In the genomic region with DNA sequence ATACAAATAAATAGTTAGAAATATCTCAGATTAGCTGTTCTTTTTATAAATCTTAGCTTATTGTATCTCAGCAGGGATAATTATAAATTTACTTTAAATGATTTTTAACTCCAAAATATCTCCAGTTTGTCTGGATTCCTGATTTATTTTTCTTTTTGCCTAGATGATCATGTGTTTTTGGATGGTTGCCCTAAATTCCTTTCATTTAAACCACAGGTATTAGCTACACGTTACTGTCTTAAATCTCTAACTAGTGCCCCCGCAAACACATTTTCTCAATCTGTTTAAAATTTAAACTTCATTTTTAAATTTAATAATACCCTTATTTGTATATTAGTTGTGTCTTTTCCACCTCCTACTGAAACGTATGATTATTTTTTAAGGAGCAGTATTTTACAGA, we compare ENCODE assay signal across 20 cellular contexts. TPM values are rescaled to one million over a fixed set of nuclear protein-coding genes. Genes with fewer than 3 reads are reported as not detected.
DNase-seq lines count a peak whose midpoint lies in the region; ATAC-seq and TF ChIP-seq lines count a peak whose summit lies in the region.
"Had no signal": no experiment of that assay in that cellular context is flagged by ENCODE, and none has a peak within 500 bp of the region (broad histone marks: within the 10 kb centered on the region; RNA-seq: fewer than 3 reads in every experiment).

No MANE protein-coding gene starts in this region.

- H3K79me2 ChIP-seq in SK-N-SH (ENCODE audit: insufficient read depth) (peaks cover 73% of the 10 kb centered on the region), smooth muscle cell (ENCODE audit: low read depth) (peaks cover 78% of the 10 kb centered on the region)

- H3K4me1 ChIP-seq in SK-N-SH (ENCODE audit: control insufficient read depth in 1 of 2, insufficient read depth in 2 of 2, low read depth in 1 of 2, low read length in 1 of 2) (peaks cover 2 to 16% of the 10 kb centered on the region in 2 experiments; a peak in 3 of 4 replicates), foreskin keratinocyte (peaks cover 18% of the 10 kb centered on the region), smooth muscle cell (ENCODE audit: low read depth) (peaks cover 6% of the 10 kb centered on the region)
- H3K4me1 ChIP-seq: prostate gland had no signal

- H3K36me3 ChIP-seq in SK-N-SH (replicated peaks in 1 of 2; ENCODE audit: control insufficient read depth in 1 of 2, insufficient read depth in 2 of 2, low read length in 1 of 2) = peaks cover 0 to 3% of the 10 kb centered on the region in 2 experiments
- no peaks in the 10 kb centered on the region for H3K36me3 ChIP-seq in smooth muscle cell (ENCODE audit: low read depth)
- H3K36me3 ChIP-seq: esophagus squamous epithelium, prostate gland, spleen had no signal

- DNase-seq in SK-N-SH = no peak
- DNase-seq in astrocyte of the hippocampus (ENCODE audit: low read depth, low spot score) = peak; percentile 46
- peak in 1 of 2 donors; percentile 23 for DNase-seq in foreskin keratinocyte
- DNase-seq in smooth muscle cell (lab: John Stamatoyannopoulos, UW; ENCODE audit: unreplicated experiment) = no peak
- no peak for DNase-seq in occipital lobe (lab: John Stamatoyannopoulos, UW)
- no peak for DNase-seq in stimulated activated CD4-positive, alpha-beta T cell treated with anti-CD3 and anti-CD28 coated beads, Interleukin-2, amount 100 ng/mL, for 24 hours
- DNase-seq: central memory CD4-positive, alpha-beta T cell; esophagus squamous epithelium; islet precursor cell; mesendoderm; NCI-H1694; spleen had no signal

- H4K20me1 ChIP-seq in SK-N-SH (ENCODE audit: insufficient read depth) = no peaks in the 10 kb centered on the region
- no peaks in the 10 kb centered on the region for H4K20me1 ChIP-seq in smooth muscle cell (ENCODE audit: low read depth)

- H2AFZ ChIP-seq in SK-N-SH (ENCODE audit: low read depth) (no peak overlapping the region; the same call in 1 of the 2 replicates), smooth muscle cell (ENCODE audit: low read depth) (no peak overlapping the region)
- H2AFZ ChIP-seq: hepatocyte had no signal

- ATAC-seq in SK-N-SH treated with all-trans-retinoic acid at 6 μM for 48 hours (no peak), foreskin keratinocyte (no peak), GM21447 (IDR thresholded peaks at IDR 0.05; ENCODE audit: unreplicated experiment) (no peak)
- ATAC-seq: GM12878 had no signal

- H3K27ac ChIP-seq in SK-N-SH (ENCODE audit: low read depth in 2 of 2, low read length in 1 of 2) (peak overlapping the region; percentile 28 to 50; a peak in 3 of 4 replicates), foreskin keratinocyte (peak overlapping the region; percentile 73), smooth muscle cell (ENCODE audit: low read depth) (no peak overlapping the region)
- H3K27ac ChIP-seq: 22Rv1, C4-2B, esophagus squamous epithelium, hepatocyte, HL-60, prostate gland, spleen had no signal

- whole genome bisulfite sequencing in SK-N-SH (ENCODE audit: low lambda C conversion rate) = 63% methylated on average over 3 of the region's 3 CpGs
- WGBS in smooth muscle cell (ENCODE audit: low lambda C conversion rate) = 70% methylated on average over 3 of the region's 3 CpGs

- CTCF ChIA-PET in SK-N-SH (lab: Yijun Ruan, JAX) = no interaction called here

- POLR2A ChIA-PET in SK-N-SH (lab: Yijun Ruan, JAX) = no interaction called here

- H3K9me2 ChIP-seq in SK-N-SH = no peaks in the 10 kb centered on the region

- no peaks in the 10 kb centered on the region for H3K9me3 ChIP-seq in SK-N-SH
- H3K9me3 ChIP-seq in smooth muscle cell (replicated peaks; ENCODE audit: low read depth) = no peaks in the 10 kb centered on the region
- H3K9me3 ChIP-seq: esophagus squamous epithelium, prostate gland, spleen had no signal

- H3K4me3 ChIP-seq in SK-N-SH (ENCODE audit: low read depth in 2 of 2, low read length in 1 of 2) = no peak overlapping the region
- H3K4me3 ChIP-seq in smooth muscle cell = no peak overlapping the region
- H3K4me3 ChIP-seq: esophagus squamous epithelium, hepatocyte, prostate gland, spleen had no signal

- H3K9ac ChIP-seq in SK-N-SH (peak overlapping the region; percentile 21; the same call in 1 of the 2 replicates), smooth muscle cell (ENCODE audit: low read depth) (no peak overlapping the region)

- H3F3A ChIP-seq in SK-N-SH (replicated peaks; ENCODE audit: insufficient read depth) (peaks cover 7% of the 10 kb centered on the region), smooth muscle cell (ENCODE audit: low read depth) (no peaks in the 10 kb centered on the region)

- no peak for TF ChIP-seq RAD21 in SK-N-SH (IDR thresholded peaks at IDR 0.05; ENCODE audit: low read length)

- H3K27me3 ChIP-seq in SK-N-SH (ENCODE audit: insufficient read depth) (no peaks in the 10 kb centered on the region), foreskin keratinocyte (no peaks in the 10 kb centered on the region), smooth muscle cell (ENCODE audit: low read depth) (no peaks in the 10 kb centered on the region)
- H3K27me3 ChIP-seq: esophagus squamous epithelium, hepatocyte, spleen had no signal

- TF ChIP-seq CTCF in SK-N-SH (IDR thresholded peaks at IDR 0.05) (no peak), foreskin keratinocyte (conservative IDR thresholded peaks at IDR 0.05) (no peak), smooth muscle cell (IDR thresholded peaks at IDR 0.05; ENCODE audit: borderline replicate concordance, insufficient read depth, poor library complexity, severe bottlenecking) (no peak)

- no peak overlapping the region for H3K4me2 ChIP-seq in SK-N-SH
- peak overlapping the region; percentile 15 for H3K4me2 ChIP-seq in smooth muscle cell
- H3K4me2 ChIP-seq: hepatocyte had no signal

- no peak for TF ChIP-seq EP300 in SK-N-SH (IDR thresholded peaks at IDR 0.05; ENCODE audit: borderline replicate concordance in 1 of 2, low read depth in 1 of 2, low read length in 1 of 2)

TF ChIP-seq in SK-N-SH, 30 proteins besides CTCF, POLR2A, EP300 and RAD21 (continues in another document):
- TF ChIP-seq TAF1 (IDR thresholded peaks at IDR 0.05; ENCODE audit: borderline replicate concordance, low read depth, low read length) (no peak), POLR2AphosphoS5 (IDR thresholded peaks at IDR 0.05; ENCODE audit: low read depth, low read length) (no peak), SIN3A (IDR thresholded peaks at IDR 0.05; ENCODE audit: borderline replicate concordance, low read depth, low read length) (no peak), NFIC (IDR thresholded peaks at IDR 0.05; ENCODE audit: borderline replicate concordance) (no peak), MXI1 (IDR thresholded peaks at IDR 0.05; ENCODE audit: low read depth, low read length) (no peak), TEAD4 (IDR thresholded peaks at IDR 0.05; ENCODE audit: borderline replicate concordance, insufficient read depth) (no peak), MAX (IDR thresholded peaks at IDR 0.05; ENCODE audit: low read depth) (no peak), FOXM1 (IDR thresholded peaks at IDR 0.05; ENCODE audit: low read depth) (no peak)

TF ChIP-seq in SK-N-SH treated with all-trans-retinoic acid at 6 μM for 48 hours, 23 proteins besides CTCF, POLR2A, EP300 and RAD21:
- TF ChIP-seq ARNTL (CRISPR knock-in tag; IDR thresholded peaks at IDR 0.05; ENCODE audit: borderline replicate concordance, low read depth) = no peak
- TF ChIP-seq SNAI2 (CRISPR knock-in tag; IDR thresholded peaks at IDR 0.05) = no peak
- no peak for TF ChIP-seq CSRNP3 (CRISPR knock-in tag; IDR thresholded peaks at IDR 0.05)
- no peak for TF ChIP-seq GLIS3 (CRISPR knock-in tag; IDR thresholded peaks at IDR 0.05)
- no peak for TF ChIP-seq ZC3H10 (CRISPR knock-in tag; IDR thresholded peaks at IDR 0.05)

RNA-seq across cellular contexts. Expression of gene FER, which starts 5.6 kb away (rescaled TPM):
- 1.8 and 2.5 TPM in 2 replicates for polyA plus RNA-seq in SK-N-SH (2012; rRNA removed)
- 2.5 TPM in 2 replicates for polyA plus RNA-seq in SK-N-SH (2012; cell fraction: cytosol; rRNA removed)
- 2.5 and 5.6 TPM in 2 replicates for polyA plus RNA-seq in SK-N-SH (2012; cell fraction: nucleus; rRNA removed)
- 27.6 and 27.9 TPM in 2 replicates for total RNA-seq in foreskin keratinocyte
- polyA plus RNA-seq in foreskin keratinocyte = 4.1 and 4.3 TPM in 2 replicates
- 16.4 and 26.4 TPM in 2 replicates for total RNA-seq in smooth muscle cell
- 15.2 and 15.6 TPM in 2 replicates for polyA plus RNA-seq in smooth muscle cell
- 101 TPM for total RNA-seq in occipital lobe
